In genomic region chr2:195543902-195544894, GRCh38 we compare ENCODE assay signal across 8 cellular contexts.
DNase-seq lines count a peak whose midpoint lies in the region; ATAC-seq and TF ChIP-seq lines count a peak whose summit lies in the region.

No MANE protein-coding gene starts in this region.

- H3K36me3 ChIP-seq in Peyer's patch, result no peaks in the 10 kb centered on the region
- H3K36me3 ChIP-seq in tibial artery, result no peaks in the 10 kb centered on the region

- peak; percentile 62 for DNase-seq in DMS53 (lab: John Stamatoyannopoulos, UW)
- DNase-seq in choroid plexus epithelial cell (ENCODE audit: low read depth), result peak; percentile 75
- DNase-seq in Ammon's horn (ENCODE audit: low spot score), result no peak
- DNase-seq in T-helper 9 cell, result no peak
- no peak for DNase-seq in Peyer's patch
- DNase-seq in tibial artery, result no peak

- TF ChIP-seq CTCF in choroid plexus epithelial cell (conservative IDR thresholded peaks at IDR 0.05; ENCODE audit: low read depth, low read length) (no peak), Peyer's patch (IDR thresholded peaks at IDR 0.05) (no peak), tibial artery (IDR thresholded peaks at IDR 0.05) (no peak)

- H3K9me3 ChIP-seq in Peyer's patch (peaks cover 0 to 9% (median 0%) of the 10 kb centered on the region in 4 donors), tibial artery (peaks cover 0 to 11% (median 10%) of the 10 kb centered on the region in 3 donors)

- peak; percentile 95 for ATAC-seq in GM21390 (IDR thresholded peaks at IDR 0.05; ENCODE audit: unreplicated experiment)
- ATAC-seq in HG03571 (IDR thresholded peaks at IDR 0.05; ENCODE audit: unreplicated experiment), result peak; percentile 99

- H3K27ac ChIP-seq in Peyer's patch, result peak overlapping the region in 1 of 4 donors; percentile 63
- H3K27ac ChIP-seq in tibial artery, result no peak overlapping the region

- H3K27me3 ChIP-seq in Peyer's patch (no peaks in the 10 kb centered on the region), tibial artery (no peaks in the 10 kb centered on the region)

- H3K4me3 ChIP-seq in choroid plexus epithelial cell (ENCODE audit: low read depth, low read length) (no peak overlapping the region), Peyer's patch (no peak overlapping the region), tibial artery (no peak overlapping the region)

- H3K4me1 ChIP-seq in Peyer's patch (no peaks in the 10 kb centered on the region), tibial artery (no peaks in the 10 kb centered on the region)

- no peak for TF ChIP-seq POLR2A in Peyer's patch (IDR thresholded peaks at IDR 0.05)

- intact Hi-C loops in tibial artery (cut with DNase I; ENCODE audit: low total_unique reads), result no loop called here

Comparison
In these comparisons a context has a peak if more than half of its experiments do, and no peak if none do; other contexts are left out.
1. DNase-seq: peak in DMS53 (single experiment) and choroid plexus epithelial cell (single experiment); none in Ammon's horn (single experiment), T-helper 9 cell (single experiment), Peyer's patch (0 of 3) and tibial artery (0 of 2).